19 cellular contexts compared by ENCODE assay signal in genomic region chr4:52939739-52940138, GRCh38.
"Had no signal": no experiment of that assay in that cellular context is flagged by ENCODE, and none has a peak within 500 bp of the region (broad histone marks: within the 10 kb centered on the region; RNA-seq: fewer than 3 reads in every experiment).

No MANE protein-coding gene starts in this region.

- H3K4me3 Mint-ChIP-seq: activated CD8-positive, alpha-beta memory T cell treated with anti-CD3 and anti-CD28 coated beads, Interleukin-2, amount 10 ng/mL, durations not matched to agents 7 days and 5 days; activated naive CD8-positive, alpha-beta T cell; activated T-cell treated with anti-CD3 and anti-CD28 coated beads, Interleukin-2, amount 50 U/mL, for 4 hours; neural crest cell; T-helper 2 cell treated with Interferon-gamma antibody and Interleukin-4, amounts not matched to agents 5 μg/mL and 100 μg/mL, for 36 hours had no signal

- H3K9me3 Mint-ChIP-seq: activated T-cell treated with anti-CD3 and anti-CD28 coated beads, Interleukin-2, amount 50 U/mL, for 4 hours; neural crest cell; T-helper 2 cell treated with Interferon-gamma antibody and Interleukin-4, amounts not matched to agents 5 μg/mL and 100 μg/mL, for 36 hours had no signal

- H3K9me3 ChIP-seq: esophagus muscularis mucosa, heart right ventricle, left lung, ovary had no signal

- H3K27me3 Mint-ChIP-seq: activated CD8-positive, alpha-beta memory T cell treated with anti-CD3 and anti-CD28 coated beads, Interleukin-2, amount 10 ng/mL, durations not matched to agents 7 days and 5 days; activated naive CD8-positive, alpha-beta T cell had no signal

- ATAC-seq: activated CD8-positive, alpha-beta memory T cell treated with anti-CD3 and anti-CD28 coated beads, Interleukin-2, amount 10 ng/mL, durations not matched to agents 7 days and 5 days; activated T-cell treated with anti-CD3 and anti-CD28 coated beads, Interleukin-2, amount 50 U/mL, for 4 hours; foreskin keratinocyte; left lung had no signal

- H3K27ac Mint-ChIP-seq: activated CD8-positive, alpha-beta memory T cell treated with anti-CD3 and anti-CD28 coated beads, Interleukin-2, amount 10 ng/mL, durations not matched to agents 7 days and 5 days; activated naive CD8-positive, alpha-beta T cell; T-helper 2 cell treated with Interferon-gamma antibody and Interleukin-4, amounts not matched to agents 5 μg/mL and 100 μg/mL, for 36 hours had no signal

- H3K4me1 ChIP-seq: esophagus muscularis mucosa, foreskin keratinocyte, left lung had no signal

- H3K36me3 Mint-ChIP-seq: activated CD8-positive, alpha-beta memory T cell treated with anti-CD3 and anti-CD28 coated beads, Interleukin-2, amount 10 ng/mL, durations not matched to agents 7 days and 5 days had no signal

- H3K27ac ChIP-seq: esophagus muscularis mucosa, foreskin keratinocyte, left lung, ovary, skin epidermis had no signal

- FAIRE-seq: keratinocyte, urothelium cell line had no signal

- H3K27me3 ChIP-seq: dorsolateral prefrontal cortex, esophagus muscularis mucosa, foreskin keratinocyte, heart right ventricle, left lung, ovary had no signal

- H3K4me3 ChIP-seq: dorsolateral prefrontal cortex, esophagus muscularis mucosa, heart right ventricle, left lung, ovary, skin epidermis had no signal

- DNase-seq: activated CD4-positive, alpha-beta T cell treated with anti-CD3 and anti-CD28 coated beads, Interleukin-2, amount 50 U/mL, for 48 hours; activated CD4-positive, CD25-positive, alpha-beta regulatory T cell treated with anti-CD3 and anti-CD28 coated beads, Interleukin-2, amount 50 U/mL, for 72 hours; activated CD8-positive, alpha-beta memory T cell treated with anti-CD3 and anti-CD28 coated beads, Interleukin-2, amount 10 ng/mL, durations not matched to agents 7 days and 5 days; activated effector memory CD4-positive, alpha-beta T cell treated with anti-CD3 and anti-CD28 coated beads, Interleukin-2, amount 50 U/mL, for 16 hours; activated T-cell treated with anti-CD3 and anti-CD28 coated beads, Interleukin-2, amount 50 U/mL, for 4 hours; amygdala; heart right ventricle; left lung; ovary; retina had no signal

- H3K36me3 ChIP-seq: esophagus muscularis mucosa, heart right ventricle, left lung, ovary had no signal

- H3K4me1 Mint-ChIP-seq: activated CD8-positive, alpha-beta memory T cell treated with anti-CD3 and anti-CD28 coated beads, Interleukin-2, amount 10 ng/mL, durations not matched to agents 7 days and 5 days; neural crest cell had no signal
